Comparison of ENCODE assay signal across 14 cellular contexts in genomic region chr2:224574423-224575084, GRCh38. TPM values are rescaled to one million over a fixed set of nuclear protein-coding genes. Genes with fewer than 3 reads are reported as not detected.
DNase-seq lines count a peak whose midpoint lies in the region; ATAC-seq, FAIRE-seq and TF ChIP-seq lines count a peak whose summit lies in the region.
"Had no signal": no experiment of that assay in that cellular context is flagged by ENCODE, and none has a peak within 500 bp of the region (broad histone marks: within the 10 kb centered on the region; RNA-seq: fewer than 3 reads in every experiment).

No MANE protein-coding gene starts in this region.

- BruUV-seq in K562 (replicated peaks; lab: Mats Ljungman, UMichigan) = no TSS peak

- H3K27me3 Mint-ChIP-seq in CD4-positive, alpha-beta memory T cell = no peaks in the 10 kb centered on the region
- no peaks in the 10 kb centered on the region for H3K27me3 Mint-ChIP-seq in HFFc6 (ENCODE audit: insufficient read depth)
- no peaks in the 10 kb centered on the region for H3K27me3 Mint-ChIP-seq in naive thymus-derived CD8-positive, alpha-beta T cell

- H3K9me3 Mint-ChIP-seq in CD4-positive, alpha-beta memory T cell = no peaks in the 10 kb centered on the region
- no peaks in the 10 kb centered on the region for H3K9me3 Mint-ChIP-seq in HFFc6
- no peaks in the 10 kb centered on the region for H3K9me3 Mint-ChIP-seq in naive thymus-derived CD8-positive, alpha-beta T cell

- no peaks in the 10 kb centered on the region for H3K27me3 ChIP-seq in CD4-positive, alpha-beta memory T cell (ENCODE audit: insufficient read depth, low read length)
- no peaks in the 10 kb centered on the region for H3K27me3 ChIP-seq in K562 (ENCODE audit: control insufficient read depth in 2 of 2, insufficient read depth in 2 of 2, low read length in 2 of 2)
- H3K27me3 ChIP-seq: gastrocnemius medialis, spleen, tibial artery had no signal

- H2AFZ ChIP-seq in K562 (ENCODE audit: low read depth, low read length) = no peak overlapping the region

- peak overlapping the region; percentile 39 to 81 (median 68) for H3K4me3 Mint-ChIP-seq in CD4-positive, alpha-beta memory T cell
- no peak overlapping the region for H3K4me3 Mint-ChIP-seq in HFFc6
- H3K4me3 Mint-ChIP-seq in naive thymus-derived CD8-positive, alpha-beta T cell = peak overlapping the region; percentile 53 to 86 (median 76)

- no peak overlapping the region for H3K27ac ChIP-seq in CD4-positive, alpha-beta memory T cell (ENCODE audit: low read depth, low read length)
- H3K27ac ChIP-seq in K562 (ENCODE audit: extremely low read depth, low read depth, low read length) = no peak overlapping the region
- H3K27ac ChIP-seq: tibial artery had no signal

- TF ChIP-seq POLR2A in K562 (conservative IDR thresholded peaks at IDR 0.05) (no peak), GM12891 (IDR thresholded peaks at IDR 0.05; ENCODE audit: low read depth, low read length) (no peak)

- H3K27ac Mint-ChIP-seq in CD4-positive, alpha-beta memory T cell = peak overlapping the region in 1 of 7 donors; percentile 43
- H3K27ac Mint-ChIP-seq in HFFc6 = peak overlapping the region; percentile 0; the same call in 1 of the 2 replicates
- H3K27ac Mint-ChIP-seq in naive thymus-derived CD8-positive, alpha-beta T cell = peak overlapping the region in 9 of 10 donors; percentile 22 to 79 (median 53)

- no peak for DNase-seq in CD4-positive, alpha-beta memory T cell
- DNase-seq in HFFc6 (no peak), K562 (ENCODE audit: extremely low read depth in 1 of 4, low spot score in 3 of 4) (no peak), HTR-8/SVneo (ENCODE audit: insufficient read length, low spot score) (no peak), GM12891 (ENCODE audit: insufficient read length, low spot score) (no peak)
- peak in 1 of 10 donors; percentile 13 for DNase-seq in naive thymus-derived CD8-positive, alpha-beta T cell
- DNase-seq: anterior cingulate cortex; effector CD4-positive, alpha-beta T cell; gastrocnemius medialis; PC-3; spleen; tibial artery had no signal

- CTCF ChIA-PET in CD4-positive, alpha-beta memory T cell (lab: Charles Lee; ENCODE audit: partially characterized antibody) = no interaction called here
- CTCF ChIA-PET in K562 (lab: Yijun Ruan, JAX; ENCODE audit: low intra/inter-chr PET ratio) = no interaction called here

- no peaks in the 10 kb centered on the region for H3K9me1 ChIP-seq in K562 (ENCODE audit: control insufficient read depth, insufficient read depth, low read length)

- no peak for TF ChIP-seq EP300 in K562 (IDR thresholded peaks at IDR 0.05; ENCODE audit: low read length)

- no peak overlapping the region for H3K9ac ChIP-seq in K562 (ENCODE audit: insufficient read depth in 1 of 2, low read depth in 2 of 2, low read length in 2 of 2)

- POLR2A ChIA-PET in CD4-positive, alpha-beta memory T cell (lab: Charles Lee; ENCODE audit: partially characterized antibody) = interaction anchor here (4.2 kb wide), 1 partner anchor 10 kb away, joined by 30 read pairs; the partner anchor contains the start of gene CUL3
- POLR2A ChIA-PET in K562 (lab: Yijun Ruan, JAX) = interaction anchor here (1.0 to 1.6 kb wide), 3 partner anchors 9 to 12 kb away, joined by 3 to 4 read pairs (median 3); no protein-coding TSS in a partner anchor
- POLR2A ChIA-PET in naive thymus-derived CD8-positive, alpha-beta T cell (lab: Charles Lee) = interaction anchor here (1.6 kb wide), 1 partner anchor 10 kb away, joined by 5 read pairs; the partner anchor contains the start of gene CUL3

- H3K4me2 ChIP-seq in K562 (ENCODE audit: insufficient read depth, low read length) = no peak overlapping the region

- H3K4me3 ChIP-seq in CD4-positive, alpha-beta memory T cell (ENCODE audit: low read length in 2 of 2) = no peak overlapping the region
- H3K4me3 ChIP-seq in K562 = no peak overlapping the region
- H3K4me3 ChIP-seq: gastrocnemius medialis, tibial artery had no signal

- intact Hi-C loops in CD4-positive, alpha-beta memory T cell (cut with micrococcal nuclease) = loop anchor here (1.0 to 5.0 kb wide), 3 partner anchors 10 to 37 kb away; no protein-coding TSS in a partner anchor
- intact Hi-C loops in K562 (cut with micrococcal nuclease) = no loop called here

- H4K20me1 ChIP-seq in K562 (replicated peaks; ENCODE audit: control insufficient read depth, insufficient read depth, low read length) = peaks cover 9% of the 10 kb centered on the region

- H3K4me1 ChIP-seq in CD4-positive, alpha-beta memory T cell (ENCODE audit: insufficient read depth, low read length) = peaks cover 99% of the 10 kb centered on the region
- peaks cover 0 to 13% of the 10 kb centered on the region in 2 experiments; a peak in 3 of 5 replicates for H3K4me1 ChIP-seq in K562 (replicated peaks in 1 of 2; ENCODE audit: control insufficient read depth in 2 of 2, insufficient read depth in 2 of 2, low read length in 2 of 2)

- no peaks in the 10 kb centered on the region for H3K36me3 ChIP-seq in CD4-positive, alpha-beta memory T cell (ENCODE audit: insufficient read depth, low read length)
- peaks cover 4% of the 10 kb centered on the region; the same call in 1 of the 3 replicates for H3K36me3 ChIP-seq in K562 (ENCODE audit: control insufficient read depth, insufficient read depth, low read length)
- H3K36me3 ChIP-seq: gastrocnemius medialis, spleen, tibial artery had no signal

- peaks cover 63 to 99% (median 75%) of the 10 kb centered on the region in 4 donors for H3K4me1 Mint-ChIP-seq in CD4-positive, alpha-beta memory T cell
- peaks cover 59% of the 10 kb centered on the region for H3K4me1 Mint-ChIP-seq in HFFc6 (ENCODE audit: low read depth)
- peaks cover 37 to 99% (median 81%) of the 10 kb centered on the region in 4 donors for H3K4me1 Mint-ChIP-seq in naive thymus-derived CD8-positive, alpha-beta T cell

- ATAC-seq in K562 = peak; percentile 65
- peak; percentile 63 to 80 for ATAC-seq in naive thymus-derived CD8-positive, alpha-beta T cell
- ATAC-seq in HG02938 (IDR thresholded peaks at IDR 0.05; ENCODE audit: unreplicated experiment) = no peak
- no peak for ATAC-seq in HG03439 (IDR thresholded peaks at IDR 0.05; ENCODE audit: unreplicated experiment)
- ATAC-seq: gastrocnemius medialis, PC-3 had no signal

- 56% methylated on average over 3 of the region's 3 CpGs for WGBS in K562 (ENCODE audit: insufficient coverage, low coverage, missing lambda C conversion rate)

- no peak for TF ChIP-seq CTCF in HFFc6 (IDR thresholded peaks at IDR 0.05)
- TF ChIP-seq CTCF in K562 (IDR thresholded peaks at IDR 0.05 in 2 of 3, conservative IDR thresholded peaks at IDR 0.05 in 1 of 3; ENCODE audit: insufficient read depth in 2 of 3, low read depth in 1 of 3, low read length in 3 of 3) = no peak

- no peak for TF ChIP-seq RAD21 in K562 (CRISPR knock-in tag; conservative IDR thresholded peaks at IDR 0.05 in 1 of 2, IDR thresholded peaks at IDR 0.05 in 1 of 2)

- no peaks in the 10 kb centered on the region for H3K9me3 ChIP-seq in CD4-positive, alpha-beta memory T cell (ENCODE audit: control insufficient read depth in 1 of 2, low read length in 2 of 2)
- no peaks in the 10 kb centered on the region for H3K9me3 ChIP-seq in K562 (replicated peaks; ENCODE audit: control insufficient read depth, insufficient read depth, low read depth, low read length)
- H3K9me3 ChIP-seq: gastrocnemius medialis, spleen, tibial artery had no signal

- in situ Hi-C loops in K562 (cut with MboI) = no loop called here

- H3K79me2 ChIP-seq in K562 (ENCODE audit: control insufficient read depth, insufficient read depth, low read length) = peaks cover 100% of the 10 kb centered on the region

- peaks cover 2 to 5% of the 10 kb centered on the region in 2 donors for H3K36me3 Mint-ChIP-seq in CD4-positive, alpha-beta memory T cell
- no peaks in the 10 kb centered on the region; the same call in 1 of the 2 replicates for H3K36me3 Mint-ChIP-seq in HFFc6 (ENCODE audit: low read depth)
- peaks cover 0 to 7% (median 0%) of the 10 kb centered on the region in 3 donors for H3K36me3 Mint-ChIP-seq in naive thymus-derived CD8-positive, alpha-beta T cell

- FAIRE-seq in K562 (lab: Jason Lieb, UNC) (no peak), HTR-8/SVneo (lab: Jason Lieb, UNC) (no peak), GM12891 (lab: Jason Lieb, UNC) (no peak)

TF ChIP-seq in K562, 482 proteins besides CTCF, POLR2A, EP300 and RAD21 (continues in another document):
- peak; percentile 53; the same call in 1 of the 2 replicates for TF ChIP-seq MYBL2 (IDR thresholded peaks at IDR 0.05; ENCODE audit: low read depth)
- no peak for TF ChIP-seq MYBL2 (CRISPR knock-in tag; IDR thresholded peaks at IDR 0.05; ENCODE audit: borderline replicate concordance)
- no peak for TF ChIP-seq SNIP1 (IDR thresholded peaks at IDR 0.05; ENCODE audit: low read depth)

TF ChIP-seq in GM12891, 5 proteins besides CTCF, POLR2A, EP300 and RAD21 (continues in another document):
- TF ChIP-seq TAF1 (IDR thresholded peaks at IDR 0.05; ENCODE audit: low read depth, low read length) (no peak), POU2F2 (IDR thresholded peaks at IDR 0.05; ENCODE audit: low read depth, low read length) (no peak), PAX5 (IDR thresholded peaks at IDR 0.05; ENCODE audit: insufficient read depth, low read length, severe bottlenecking) (no peak), POLR2AphosphoS5 (IDR thresholded peaks at IDR 0.05; ENCODE audit: low read depth, low read length) (no peak)

RNA-seq across cellular contexts. Expression of gene CUL3, which starts 10.6 kb away (rescaled TPM):
- total RNA-seq in CD4-positive, alpha-beta memory T cell = 10 to 100 TPM; 83.4 to 85.3 TPM
- 10 to 100 TPM; 12.4 to 63.2 TPM for polyA plus RNA-seq in CD4-positive, alpha-beta memory T cell
- total RNA-seq in HFFc6 (2021; fragmentation: NEBNext Ultra II Directional; extraction: Animal tissue kit (Norgen Biotek cat#: 25700)) = 10 to 100 TPM; 76.9 to 88.4 (median 83.3) TPM
- 27.8 and 89.4 TPM in 2 replicates for total RNA-seq in K562 (2011; cell fraction: chromatin; rRNA removed; ENCODE audit: low replicate concordance)
- total RNA-seq in K562 (2011; cell fraction: nucleolus; rRNA removed) = 10.8 and 12.6 TPM in 2 replicates
- 27.4 and 61.0 TPM in 2 replicates for total RNA-seq in K562 (2011; cell fraction: nucleoplasm; rRNA removed)
- total RNA-seq in K562 (2014; rRNA removed) = 31.5 and 33.2 TPM in 2 replicates
- 71.9 and 76.9 TPM in 2 replicates for total RNA-seq in K562 (2014; rRNA removed; fragmentation: Illumina TruSeq; extraction: Trizol)
- 59.8 and 62.8 TPM in 2 replicates for total RNA-seq in K562 (2015; rRNA removed; fragmentation: Illumina TruSeq; extraction: Trizol)
- 54.4 and 56.4 TPM in 2 replicates for total RNA-seq in K562 (2021)
- polyA plus RNA-seq in K562 (2011; rRNA removed) = 21.2 and 50.4 TPM in 2 replicates
- polyA plus RNA-seq in K562 (2011; cell fraction: cytosol; rRNA removed) = 13.3 and 16.9 TPM in 2 replicates
- polyA plus RNA-seq in K562 (2011; cell fraction: nucleus; rRNA removed) = 11.4 and 14.5 TPM in 2 replicates
- polyA plus RNA-seq in K562 (2012) = 36.9 and 56.6 TPM in 2 replicates
- polyA plus RNA-seq in K562 (2014; fragmentation: Illumina TruSeq; extraction: Trizol) = 59.0 and 69.4 TPM in 2 replicates
- 10 to 100 TPM; 31.5 to 33.3 TPM for polyA plus RNA-seq in K562 (2014; fragmentation: Nextera tagmentation; extraction: Ambion mirVana)
- 36.1 and 56.4 TPM in 2 replicates for polyA plus RNA-seq in K562 (2014; rRNA removed)
- polyA minus RNA-seq in K562 (2011; rRNA and poly(A)+ RNA removed) = 52.9 and 85.9 TPM in 2 replicates
- 22.7 and 33.4 TPM in 2 replicates for polyA minus RNA-seq in K562 (2011; cell fraction: cytosol; rRNA and poly(A)+ RNA removed)
- 19.4 and 31.0 TPM in 2 replicates for polyA minus RNA-seq in K562 (2011; cell fraction: nucleus; rRNA and poly(A)+ RNA removed)
- total RNA-seq in naive thymus-derived CD8-positive, alpha-beta T cell = 10 to 100 TPM; 96.5 to 96.8 TPM
- 10 to 100 TPM; 20.0 to 57.0 (median 26.1) TPM for polyA plus RNA-seq in naive thymus-derived CD8-positive, alpha-beta T cell
- 40.9 TPM for polyA plus RNA-seq in GM12891 (2012; ENCODE audit: low read depth, missing spikeins)

Comparison
In these comparisons a context has a peak if more than half of its experiments do, and no peak if none do; other contexts are left out.
1. ATAC-seq: peak in K562 (single experiment) and naive thymus-derived CD8-positive, alpha-beta T cell (2 of 2); none in HG02938 (single experiment) and HG03439 (single experiment).